Comparison of ENCODE assay signal across 1 cellular context in genomic region chr6:28080631-28081485, GRCh38.
TF ChIP-seq lines count a peak whose summit lies in the region.

No MANE protein-coding gene starts in this region.

TF ChIP-seq in GM12878, 131 proteins besides CTCF, POLR2A, EP300 and RAD21 (continued from another document and continues in another):
- TF ChIP-seq BHLHE40 (IDR thresholded peaks at IDR 0.05; ENCODE audit: borderline replicate concordance in 1 of 2, low read depth in 2 of 2, low read length in 1 of 2) (no peak; a peak in 2 of 4 replicates), RFX5 (IDR thresholded peaks at IDR 0.05; ENCODE audit: low read depth, low read length) (no peak), IKZF2 (IDR thresholded peaks at IDR 0.05) (peak; percentile 70 to 78), ZBED1 (IDR thresholded peaks at IDR 0.05; ENCODE audit: borderline replicate concordance) (no peak), ZBTB4 (CRISPR knock-in tag; IDR thresholded peaks at IDR 0.05) (no peak), CUX1 (IDR thresholded peaks at IDR 0.05; ENCODE audit: insufficient replicate concordance, low read depth, low read length) (no peak), RBBP5 (conservative IDR thresholded peaks at IDR 0.05) (no peak), FOXK2 (IDR thresholded peaks at IDR 0.05) (peak; percentile 64), ESRRA (IDR thresholded peaks at IDR 0.05; ENCODE audit: low read length) (peak; percentile 92), SUZ12 (IDR thresholded peaks at IDR 0.05; ENCODE audit: unreplicated experiment) (no peak), SMC3 (IDR thresholded peaks at IDR 0.05; ENCODE audit: borderline replicate concordance, low read length) (peak; percentile 20; the same call in 1 of the 2 replicates), BRCA1 (IDR thresholded peaks at IDR 0.05; ENCODE audit: low read depth, low read length) (no peak; the same call in 1 of the 2 replicates), MYC (IDR thresholded peaks at IDR 0.05; ENCODE audit: insufficient read depth, insufficient read length, insufficient replicate concordance, low read length, severe bottlenecking) (no peak), NR2F1 (conservative IDR thresholded peaks at IDR 0.05) (peak; percentile 93), DPF2 (IDR thresholded peaks at IDR 0.05) (peak; percentile 88), SRF (IDR thresholded peaks at IDR 0.05; ENCODE audit: low read depth in 2 of 2, low read length in 2 of 2) (peak in 1 of 2 experiments; percentile 93; a peak in 2 of 4 replicates), NRF1 (conservative IDR thresholded peaks at IDR 0.05; ENCODE audit: low read depth, low read length) (peak; percentile 37; the same call in 1 of the 2 replicates), CEBPB (IDR thresholded peaks at IDR 0.05; ENCODE audit: borderline replicate concordance in 1 of 2, low read depth in 2 of 2, low read length in 2 of 2) (no peak), ZNF207 (IDR thresholded peaks at IDR 0.05; ENCODE audit: borderline replicate concordance) (peak; percentile 82; the same call in 1 of the 2 replicates), JUNB (IDR thresholded peaks at IDR 0.05) (0 out of 2 replicates have a peak, but pooled peaks have one; percentile 21), POLR2AphosphoS2 (IDR thresholded peaks at IDR 0.05; ENCODE audit: low read depth, low read length) (peak; percentile 67; the same call in 1 of the 2 replicates), SP1 (IDR thresholded peaks at IDR 0.05; ENCODE audit: low read depth, low read length) (peak; percentile 50), IRF5 (IDR thresholded peaks at IDR 0.05; ENCODE audit: borderline replicate concordance) (no peak), NFIC (IDR thresholded peaks at IDR 0.05; ENCODE audit: low read depth, low read length) (peak; percentile 9; the same call in 1 of the 2 replicates), MTA3 (IDR thresholded peaks at IDR 0.05; ENCODE audit: borderline replicate concordance, low read length) (no peak), BACH1 (IDR thresholded peaks at IDR 0.05; ENCODE audit: borderline replicate concordance) (no peak), KAT2A (conservative IDR thresholded peaks at IDR 0.05; ENCODE audit: control insufficient read depth, low read depth, low read length) (no peak), RELB (IDR thresholded peaks at IDR 0.05; ENCODE audit: low read depth) (peak; percentile 98), CREM (IDR thresholded peaks at IDR 0.05; ENCODE audit: low read depth) (peak; percentile 97), ZSCAN29 (IDR thresholded peaks at IDR 0.05) (peak; percentile 70), MYB (IDR thresholded peaks at IDR 0.05; ENCODE audit: borderline replicate concordance, low read depth, low read length) (no peak), PRDM15 (CRISPR knock-in tag; IDR thresholded peaks at IDR 0.05) (no peak), SPI1 (IDR thresholded peaks at IDR 0.05; ENCODE audit: borderline replicate concordance, insufficient read depth, low read depth, low read length) (no peak), FOXM1 (IDR thresholded peaks at IDR 0.05; ENCODE audit: low read depth, low read length) (no peak), POLR2AphosphoS5 (IDR thresholded peaks at IDR 0.05; ENCODE audit: low read length) (peak; percentile 63), SREBF2 (IDR thresholded peaks at IDR 0.05; ENCODE audit: low read length) (peak; percentile 74), SIX5 (IDR thresholded peaks at IDR 0.05; ENCODE audit: low read depth, low read length, severe bottlenecking) (peak; percentile 89), GABPA (IDR thresholded peaks at IDR 0.05; ENCODE audit: low read depth) (peak; percentile 100), MLLT1 (IDR thresholded peaks at IDR 0.05) (peak; percentile 64; the same call in 1 of the 2 replicates), ZNF274 (IDR thresholded peaks at IDR 0.05; ENCODE audit: insufficient read depth, insufficient read length) (no peak), KLF5 (IDR thresholded peaks at IDR 0.05; ENCODE audit: partially characterized antibody) (peak; percentile 67), PML (IDR thresholded peaks at IDR 0.05; ENCODE audit: low read length) (no peak), SIN3A (IDR thresholded peaks at IDR 0.05; ENCODE audit: low read depth, low read length) (peak; percentile 89), IRF3 (IDR thresholded peaks at IDR 0.05) (peak; percentile 70; the same call in 1 of the 2 replicates), TCF12 (IDR thresholded peaks at IDR 0.05; ENCODE audit: low read depth, low read length) (peak; percentile 70; the same call in 1 of the 2 replicates)
